2 cellular contexts compared by ENCODE assay signal in the genomic region with DNA sequence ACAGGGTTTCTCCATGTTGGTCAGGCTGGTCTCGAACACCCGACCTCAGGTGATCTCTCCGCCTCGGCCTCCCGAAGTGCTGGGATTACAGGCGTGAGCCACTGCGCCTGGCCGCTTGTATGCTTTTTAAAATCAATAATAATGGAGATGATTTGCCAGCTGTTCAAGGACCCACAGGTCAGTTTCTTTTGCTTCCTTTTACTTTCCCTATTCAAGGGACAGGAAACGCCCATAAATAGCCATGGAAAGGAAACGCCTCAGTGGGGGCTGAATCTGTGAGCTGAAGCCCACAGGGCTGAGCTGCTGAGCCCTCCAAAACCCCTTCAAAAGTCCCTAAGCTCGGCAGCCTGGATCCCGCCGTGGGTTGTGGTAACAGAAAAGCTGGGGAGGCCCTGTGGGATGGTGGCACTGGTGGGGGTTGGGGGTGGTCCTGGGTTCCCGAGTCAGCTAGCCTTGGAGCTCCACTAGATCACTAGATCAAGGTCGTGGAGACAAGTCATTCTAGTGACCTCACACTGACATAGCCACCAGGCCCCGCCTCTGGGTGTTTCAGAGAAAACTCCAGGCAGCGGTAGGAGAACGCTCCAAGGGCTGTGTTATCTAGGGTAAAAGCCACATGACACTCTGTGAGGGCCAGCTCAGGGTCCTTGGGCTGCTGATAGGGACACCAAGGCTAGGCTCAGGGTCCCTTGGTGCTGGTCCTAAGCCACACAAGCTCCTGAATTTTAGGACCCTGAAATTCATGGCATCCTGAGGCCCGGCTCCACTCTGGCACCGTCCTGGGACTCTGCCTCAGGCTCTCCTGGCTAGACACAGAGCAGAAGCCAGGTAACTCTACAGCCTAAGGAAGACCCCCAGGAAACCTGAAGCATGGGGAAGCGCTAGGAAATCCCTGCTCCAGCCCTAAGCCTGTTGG.
TF ChIP-seq lines count a peak whose summit lies in the region.

No MANE protein-coding gene starts in this region.

TF ChIP-seq in SK-N-SH treated with all-trans-retinoic acid at 6 μM for 48 hours, 23 proteins besides CTCF, POLR2A, EP300 and RAD21:
- TF ChIP-seq, protein P1, sequence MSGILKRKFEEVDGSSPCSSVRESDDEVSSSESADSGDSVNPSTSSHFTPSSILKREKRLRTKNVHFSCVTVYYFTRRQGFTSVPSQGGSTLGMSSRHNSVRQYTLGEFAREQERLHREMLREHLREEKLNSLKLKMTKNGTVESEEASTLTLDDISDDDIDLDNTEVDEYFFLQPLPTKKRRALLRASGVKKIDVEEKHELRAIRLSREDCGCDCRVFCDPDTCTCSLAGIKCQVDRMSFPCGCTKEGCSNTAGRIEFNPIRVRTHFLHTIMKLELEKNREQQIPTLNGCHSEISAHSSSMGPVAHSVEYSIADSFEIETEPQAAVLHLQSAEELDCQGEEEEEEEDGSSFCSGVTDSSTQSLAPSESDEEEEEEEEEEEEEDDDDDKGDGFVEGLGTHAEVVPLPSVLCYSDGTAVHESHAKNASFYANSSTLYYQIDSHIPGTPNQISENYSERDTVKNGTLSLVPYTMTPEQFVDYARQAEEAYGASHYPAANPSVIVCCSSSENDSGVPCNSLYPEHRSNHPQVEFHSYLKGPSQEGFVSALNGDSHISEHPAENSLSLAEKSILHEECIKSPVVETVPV (CRISPR knock-in tag; IDR thresholded peaks at IDR 0.05): no peak
- TF ChIP-seq, protein P2, sequence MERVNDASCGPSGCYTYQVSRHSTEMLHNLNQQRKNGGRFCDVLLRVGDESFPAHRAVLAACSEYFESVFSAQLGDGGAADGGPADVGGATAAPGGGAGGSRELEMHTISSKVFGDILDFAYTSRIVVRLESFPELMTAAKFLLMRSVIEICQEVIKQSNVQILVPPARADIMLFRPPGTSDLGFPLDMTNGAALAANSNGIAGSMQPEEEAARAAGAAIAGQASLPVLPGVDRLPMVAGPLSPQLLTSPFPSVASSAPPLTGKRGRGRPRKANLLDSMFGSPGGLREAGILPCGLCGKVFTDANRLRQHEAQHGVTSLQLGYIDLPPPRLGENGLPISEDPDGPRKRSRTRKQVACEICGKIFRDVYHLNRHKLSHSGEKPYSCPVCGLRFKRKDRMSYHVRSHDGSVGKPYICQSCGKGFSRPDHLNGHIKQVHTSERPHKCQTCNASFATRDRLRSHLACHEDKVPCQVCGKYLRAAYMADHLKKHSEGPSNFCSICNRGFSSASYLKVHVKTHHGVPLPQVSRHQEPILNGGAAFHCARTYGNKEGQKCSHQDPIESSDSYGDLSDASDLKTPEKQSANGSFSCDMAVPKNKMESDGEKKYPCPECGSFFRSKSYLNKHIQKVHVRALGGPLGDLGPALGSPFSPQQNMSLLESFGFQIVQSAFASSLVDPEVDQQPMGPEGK (CRISPR knock-in tag; IDR thresholded peaks at IDR 0.05; ENCODE audit: borderline replicate concordance): no peak
- TF ChIP-seq ARNTL (CRISPR knock-in tag; IDR thresholded peaks at IDR 0.05; ENCODE audit: borderline replicate concordance, low read depth): no peak
- no peak for TF ChIP-seq GLIS3 (CRISPR knock-in tag; IDR thresholded peaks at IDR 0.05)
- no peak for TF ChIP-seq ESRRG (CRISPR knock-in tag; IDR thresholded peaks at IDR 0.05)
- no peak for TF ChIP-seq ZNF70 (CRISPR knock-in tag; IDR thresholded peaks at IDR 0.05)

TF ChIP-seq in SK-N-SH, 30 proteins besides CTCF, POLR2A, EP300 and RAD21:
- TF ChIP-seq, protein P3, sequence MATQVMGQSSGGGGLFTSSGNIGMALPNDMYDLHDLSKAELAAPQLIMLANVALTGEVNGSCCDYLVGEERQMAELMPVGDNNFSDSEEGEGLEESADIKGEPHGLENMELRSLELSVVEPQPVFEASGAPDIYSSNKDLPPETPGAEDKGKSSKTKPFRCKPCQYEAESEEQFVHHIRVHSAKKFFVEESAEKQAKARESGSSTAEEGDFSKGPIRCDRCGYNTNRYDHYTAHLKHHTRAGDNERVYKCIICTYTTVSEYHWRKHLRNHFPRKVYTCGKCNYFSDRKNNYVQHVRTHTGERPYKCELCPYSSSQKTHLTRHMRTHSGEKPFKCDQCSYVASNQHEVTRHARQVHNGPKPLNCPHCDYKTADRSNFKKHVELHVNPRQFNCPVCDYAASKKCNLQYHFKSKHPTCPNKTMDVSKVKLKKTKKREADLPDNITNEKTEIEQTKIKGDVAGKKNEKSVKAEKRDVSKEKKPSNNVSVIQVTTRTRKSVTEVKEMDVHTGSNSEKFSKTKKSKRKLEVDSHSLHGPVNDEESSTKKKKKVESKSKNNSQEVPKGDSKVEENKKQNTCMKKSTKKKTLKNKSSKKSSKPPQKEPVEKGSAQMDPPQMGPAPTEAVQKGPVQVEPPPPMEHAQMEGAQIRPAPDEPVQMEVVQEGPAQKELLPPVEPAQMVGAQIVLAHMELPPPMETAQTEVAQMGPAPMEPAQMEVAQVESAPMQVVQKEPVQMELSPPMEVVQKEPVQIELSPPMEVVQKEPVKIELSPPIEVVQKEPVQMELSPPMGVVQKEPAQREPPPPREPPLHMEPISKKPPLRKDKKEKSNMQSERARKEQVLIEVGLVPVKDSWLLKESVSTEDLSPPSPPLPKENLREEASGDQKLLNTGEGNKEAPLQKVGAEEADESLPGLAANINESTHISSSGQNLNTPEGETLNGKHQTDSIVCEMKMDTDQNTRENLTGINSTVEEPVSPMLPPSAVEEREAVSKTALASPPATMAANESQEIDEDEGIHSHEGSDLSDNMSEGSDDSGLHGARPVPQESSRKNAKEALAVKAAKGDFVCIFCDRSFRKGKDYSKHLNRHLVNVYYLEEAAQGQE (IDR thresholded peaks at IDR 0.05; ENCODE audit: low read depth, low read length): no peak
- TF ChIP-seq, protein P4, sequence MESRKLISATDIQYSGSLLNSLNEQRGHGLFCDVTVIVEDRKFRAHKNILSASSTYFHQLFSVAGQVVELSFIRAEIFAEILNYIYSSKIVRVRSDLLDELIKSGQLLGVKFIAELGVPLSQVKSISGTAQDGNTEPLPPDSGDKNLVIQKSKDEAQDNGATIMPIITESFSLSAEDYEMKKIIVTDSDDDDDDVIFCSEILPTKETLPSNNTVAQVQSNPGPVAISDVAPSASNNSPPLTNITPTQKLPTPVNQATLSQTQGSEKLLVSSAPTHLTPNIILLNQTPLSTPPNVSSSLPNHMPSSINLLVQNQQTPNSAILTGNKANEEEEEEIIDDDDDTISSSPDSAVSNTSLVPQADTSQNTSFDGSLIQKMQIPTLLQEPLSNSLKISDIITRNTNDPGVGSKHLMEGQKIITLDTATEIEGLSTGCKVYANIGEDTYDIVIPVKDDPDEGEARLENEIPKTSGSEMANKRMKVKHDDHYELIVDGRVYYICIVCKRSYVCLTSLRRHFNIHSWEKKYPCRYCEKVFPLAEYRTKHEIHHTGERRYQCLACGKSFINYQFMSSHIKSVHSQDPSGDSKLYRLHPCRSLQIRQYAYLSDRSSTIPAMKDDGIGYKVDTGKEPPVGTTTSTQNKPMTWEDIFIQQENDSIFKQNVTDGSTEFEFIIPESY (IDR thresholded peaks at IDR 0.05; ENCODE audit: borderline replicate concordance, low read depth): no peak
- TF ChIP-seq EZH2phosphoT487 (IDR thresholded peaks at IDR 0.05; ENCODE audit: borderline replicate concordance, low read depth): no peak
- TF ChIP-seq, protein P5, sequence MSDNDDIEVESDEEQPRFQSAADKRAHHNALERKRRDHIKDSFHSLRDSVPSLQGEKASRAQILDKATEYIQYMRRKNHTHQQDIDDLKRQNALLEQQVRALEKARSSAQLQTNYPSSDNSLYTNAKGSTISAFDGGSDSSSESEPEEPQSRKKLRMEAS (IDR thresholded peaks at IDR 0.05; ENCODE audit: low read depth): no peak
- TF ChIP-seq, protein P6, sequence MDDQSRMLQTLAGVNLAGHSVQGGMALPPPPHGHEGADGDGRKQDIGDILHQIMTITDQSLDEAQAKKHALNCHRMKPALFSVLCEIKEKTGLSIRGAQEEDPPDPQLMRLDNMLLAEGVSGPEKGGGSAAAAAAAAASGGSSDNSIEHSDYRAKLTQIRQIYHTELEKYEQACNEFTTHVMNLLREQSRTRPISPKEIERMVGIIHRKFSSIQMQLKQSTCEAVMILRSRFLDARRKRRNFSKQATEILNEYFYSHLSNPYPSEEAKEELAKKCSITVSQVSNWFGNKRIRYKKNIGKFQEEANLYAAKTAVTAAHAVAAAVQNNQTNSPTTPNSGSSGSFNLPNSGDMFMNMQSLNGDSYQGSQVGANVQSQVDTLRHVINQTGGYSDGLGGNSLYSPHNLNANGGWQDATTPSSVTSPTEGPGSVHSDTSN (IDR thresholded peaks at IDR 0.05): no peak
